Comparison of ENCODE assay signal across 1 cellular context in genomic region chr14:51805541-51805940, GRCh38.
TF ChIP-seq lines count a peak whose summit lies in the region.

No MANE protein-coding gene starts in this region.

TF ChIP-seq in HCT116, 20 proteins besides CTCF, POLR2A, EP300 and RAD21 (continued from another document):
- TF ChIP-seq CEBPB (IDR thresholded peaks at IDR 0.05; ENCODE audit: low read depth): no peak
- no peak for TF ChIP-seq FOSL1 (IDR thresholded peaks at IDR 0.05; ENCODE audit: low read depth)
- TF ChIP-seq ATF3 (IDR thresholded peaks at IDR 0.05): no peak
- no peak for TF ChIP-seq YY1 (IDR thresholded peaks at IDR 0.05; ENCODE audit: extremely low read depth, insufficient replicate concordance, low read depth, low read length)
- no peak for TF ChIP-seq SRF (IDR thresholded peaks at IDR 0.05; ENCODE audit: low read depth)
- TF ChIP-seq TCF7L2 (IDR thresholded peaks at IDR 0.05; ENCODE audit: borderline replicate concordance, extremely low read depth, insufficient read depth, insufficient read length): no peak
- no peak for TF ChIP-seq ZFX (IDR thresholded peaks at IDR 0.05)
